ENCODE assay signal across 16 cellular contexts in the genomic region with DNA sequence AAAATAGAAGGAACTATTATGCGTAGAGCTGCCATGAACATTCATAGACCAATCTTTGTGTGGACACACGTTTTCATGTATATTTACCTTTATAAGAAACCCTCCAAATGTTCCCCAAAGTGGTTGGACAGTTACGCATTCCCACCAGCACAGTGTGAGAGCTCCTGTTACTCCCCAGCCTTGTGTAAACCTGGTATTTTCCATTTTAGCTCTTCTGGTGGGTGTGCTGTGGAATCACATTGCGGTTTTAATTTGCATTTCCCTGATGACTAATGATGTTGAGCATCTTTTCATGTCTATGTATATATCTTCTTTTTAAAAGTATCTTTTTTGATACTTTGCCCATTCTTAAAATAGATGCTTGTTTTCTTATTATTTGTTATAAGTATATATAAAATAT. TPM values are rescaled to one million over a fixed set of nuclear protein-coding genes. Genes with fewer than 3 reads are reported as not detected.
DNase-seq lines count a peak whose midpoint lies in the region; FAIRE-seq and TF ChIP-seq lines count a peak whose summit lies in the region.
"Had no signal": no experiment of that assay in that cellular context is flagged by ENCODE, and none has a peak within 500 bp of the region (broad histone marks: within the 10 kb centered on the region; RNA-seq: fewer than 3 reads in every experiment).

No MANE protein-coding gene starts in this region.

- no peak for TF ChIP-seq CTCF in fibroblast of pulmonary artery (IDR thresholded peaks at IDR 0.05; ENCODE audit: low read length, missing control alignments)

- H3K4me1 Mint-ChIP-seq in activated CD4-positive, alpha-beta memory T cell treated with anti-CD3 and anti-CD28 coated beads for 36 hours (ENCODE audit: low read depth), result peaks cover 50% of the 10 kb centered on the region

- CTCF ChIA-PET in activated CD4-positive, alpha-beta memory T cell treated with anti-CD3 and anti-CD28 coated beads for 36 hours (lab: Charles Lee), result interaction anchor here (0.7 to 1.4 kb wide), 5 partner anchors 16 to 141 kb away, joined by 3 to 6 read pairs (median 4); no protein-coding TSS in a partner anchor

- no peak overlapping the region for H3K4me3 ChIP-seq in fibroblast of pulmonary artery (replicated peaks; ENCODE audit: low read depth, low read length)
- H3K4me3 ChIP-seq: skin epidermis, thoracic aorta had no signal

- DNase-seq in NCI-H2171 treated with DMSO at 0.1 percent for 48 hours (lab: John Stamatoyannopoulos, UW) (peak; percentile 10), NCI-H2171 (lab: John Stamatoyannopoulos, UW) (no peak), GM19239 (ENCODE audit: insufficient read length, low spot score) (no peak), fibroblast of pulmonary artery (ENCODE audit: low read depth) (peak; percentile 2), NCI-H510A (lab: John Stamatoyannopoulos, UW) (no peak), AML-193 (lab: John Stamatoyannopoulos, UW) (no peak), NOMO-1 (lab: John Stamatoyannopoulos, UW; ENCODE audit: unreplicated experiment in 2 of 2) (no peak)
- DNase-seq in activated CD4-positive, alpha-beta memory T cell treated with anti-CD3 and anti-CD28 coated beads for 36 hours, result peak; percentile 55
- DNase-seq: foreskin melanocyte, NCI-H1417 treated with DMSO at 0.1 percent for 48 hours, NCI-H524 treated with DMSO at 0.1 percent for 48 hours, occipital lobe had no signal

- H3K9me3 Mint-ChIP-seq in activated CD4-positive, alpha-beta memory T cell treated with anti-CD3 and anti-CD28 coated beads for 36 hours, result peaks cover 10% of the 10 kb centered on the region

- intact Hi-C loops in activated CD4-positive, alpha-beta memory T cell treated with anti-CD3 and anti-CD28 coated beads for 36 hours (cut with micrococcal nuclease), result loop anchor here (2.0 to 10.0 kb wide), 3 partner anchors 14 to 396 kb away; no protein-coding TSS in a partner anchor

- H3K27me3 Mint-ChIP-seq in activated CD4-positive, alpha-beta memory T cell treated with anti-CD3 and anti-CD28 coated beads for 36 hours, result no peaks in the 10 kb centered on the region

- FAIRE-seq in GM19239 (lab: Jason Lieb, UNC), result peak; percentile 45

- H3K36me3 Mint-ChIP-seq in activated CD4-positive, alpha-beta memory T cell treated with anti-CD3 and anti-CD28 coated beads for 36 hours, result peaks cover 50% of the 10 kb centered on the region

- peak overlapping the region; percentile 77 for H3K27ac Mint-ChIP-seq in activated CD4-positive, alpha-beta memory T cell treated with anti-CD3 and anti-CD28 coated beads for 36 hours

- H3K4me3 Mint-ChIP-seq in activated CD4-positive, alpha-beta memory T cell treated with anti-CD3 and anti-CD28 coated beads for 36 hours, result peak overlapping the region; percentile 49

- POLR2A ChIA-PET in activated CD4-positive, alpha-beta memory T cell treated with anti-CD3 and anti-CD28 coated beads for 36 hours (lab: Charles Lee), result interaction anchor here (1.0 kb wide), 1 partner anchor 20 kb away, joined by 3 read pairs; no protein-coding TSS in a partner anchor

RNA-seq across cellular contexts. Expression of a gene that starts 3.2 kb away (rescaled TPM):
- total RNA-seq in activated CD4-positive, alpha-beta memory T cell treated with anti-CD3 and anti-CD28 coated beads for 36 hours, result 10 to 100 TPM; 27.2 to 29.4 TPM
- total RNA-seq: occipital lobe had no signal

RNA-seq across cellular contexts. Expression of a gene that starts 4.7 kb away (rescaled TPM):
- total RNA-seq in activated CD4-positive, alpha-beta memory T cell treated with anti-CD3 and anti-CD28 coated beads for 36 hours, result 10 to 100 TPM; 47.6 to 49.8 TPM
- total RNA-seq: mesenteric fat pad, occipital lobe, thoracic aorta had no signal

RNA-seq across cellular contexts. Expression of a gene that starts 34.2 kb away (rescaled TPM):
- total RNA-seq in activated CD4-positive, alpha-beta memory T cell treated with anti-CD3 and anti-CD28 coated beads for 36 hours, result not detected
- total RNA-seq: activated CD8-positive, alpha-beta memory T cell treated with anti-CD3 and anti-CD28 coated beads for 36 hours; mesenteric fat pad; occipital lobe had no signal

RNA-seq across cellular contexts. Expression of a gene that starts 49.7 kb away (rescaled TPM):
- total RNA-seq in activated CD4-positive, alpha-beta memory T cell treated with anti-CD3 and anti-CD28 coated beads for 36 hours, result not detected
- total RNA-seq: activated CD8-positive, alpha-beta memory T cell treated with anti-CD3 and anti-CD28 coated beads for 36 hours; mesenteric fat pad; occipital lobe had no signal

Comparison
In these comparisons a context has a peak if more than half of its experiments do, and no peak if none do; other contexts are left out.
1. DNase-seq: peak in NCI-H2171 treated with DMSO at 0.1 percent for 48 hours (single experiment), activated CD4-positive, alpha-beta memory T cell treated with anti-CD3 and anti-CD28 coated beads for 36 hours (single experiment) and fibroblast of pulmonary artery (single experiment); none in NCI-H2171 (single experiment), GM19239 (single experiment), NCI-H510A (single experiment), AML-193 (0 of 2) and NOMO-1 (0 of 2).